ENCODE assay signal across 1 cellular context in genomic region chr2:10977636-10978035, GRCh38.
TF ChIP-seq lines count a peak whose summit lies in the region.

No MANE protein-coding gene starts in this region.

TF ChIP-seq in GM23338, 12 proteins besides CTCF, POLR2A, EP300 and RAD21 (continued from another document):
- TF ChIP-seq REST (IDR thresholded peaks at IDR 0.05; ENCODE audit: unreplicated experiment): no peak
- TF ChIP-seq EZH2 (IDR thresholded peaks at IDR 0.05; ENCODE audit: low read depth, unreplicated experiment): no peak
- no peak for TF ChIP-seq NANOG (IDR thresholded peaks at IDR 0.05; ENCODE audit: borderline replicate concordance)
- no peak for TF ChIP-seq CREB1 (CRISPR knock-in tag; IDR thresholded peaks at IDR 0.05; ENCODE audit: low read depth)
- no peak for TF ChIP-seq JUNB (IDR thresholded peaks at IDR 0.05; ENCODE audit: unreplicated experiment)
- TF ChIP-seq ZNF331 (CRISPR knock-in tag; IDR thresholded peaks at IDR 0.05; ENCODE audit: low read depth): no peak
- no peak for TF ChIP-seq ETS1 (IDR thresholded peaks at IDR 0.05)
- no peak for TF ChIP-seq EZH2phosphoT487 (IDR thresholded peaks at IDR 0.05; ENCODE audit: unreplicated experiment)
- no peak for TF ChIP-seq POLR2AphosphoS5 (IDR thresholded peaks at IDR 0.05; ENCODE audit: low read depth)
